Comparison of ENCODE assay signal across 20 cellular contexts in the genomic region with DNA sequence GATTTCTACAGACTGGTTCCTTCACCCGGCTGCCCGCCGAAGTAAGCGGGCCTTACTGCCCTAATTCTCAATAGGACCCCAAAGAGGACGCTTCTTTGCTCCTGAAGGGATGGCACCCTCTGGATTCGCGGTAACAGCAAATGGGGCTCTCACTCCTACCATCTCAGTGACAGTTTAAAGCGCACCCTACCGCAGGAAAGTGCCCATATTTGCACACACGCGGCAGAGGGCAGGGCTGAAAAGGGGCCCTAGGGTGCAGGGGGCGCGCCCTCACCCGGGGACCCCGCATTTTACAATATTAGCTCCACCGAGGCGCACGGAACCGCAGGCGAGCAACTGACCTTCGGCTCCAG. TPM values are rescaled to one million over a fixed set of nuclear protein-coding genes. Genes with fewer than 3 reads are reported as not detected.
DNase-seq lines count a peak whose midpoint lies in the region; ATAC-seq and TF ChIP-seq lines count a peak whose summit lies in the region.
"Had no signal": no experiment of that assay in that cellular context is flagged by ENCODE, and none has a peak within 500 bp of the region (broad histone marks: within the 10 kb centered on the region; RNA-seq: fewer than 3 reads in every experiment).

No MANE protein-coding gene starts in this region.

- WGBS in mesodermal cell (ENCODE audit: insufficient coverage in 2 of 2), 2 experiments: 39 to 59% methylated on average over 14 to 20 of the region's 21 CpGs
- 22 to 44% methylated on average over 21 of the region's 21 CpGs for WGBS in sigmoid colon, 2 donors

- H3K27me3 ChIP-seq in NT2/D1 (ENCODE audit: insufficient read depth, insufficient read length) (peaks cover 62% of the 10 kb centered on the region), left ventricle myocardium inferior (ENCODE audit: low read depth) (peaks cover 11% of the 10 kb centered on the region), thoracic aorta (replicated peaks; ENCODE audit: insufficient read depth) (peaks cover 5% of the 10 kb centered on the region), sigmoid colon (peaks cover 7 to 29% (median 24%) of the 10 kb centered on the region in 3 donors)

- no peak overlapping the region for H3K27ac ChIP-seq in left ventricle myocardium inferior (replicated peaks)
- no peak overlapping the region for H3K27ac ChIP-seq in mesodermal cell (ENCODE audit: low read depth, low read length, severe bottlenecking)
- H3K27ac ChIP-seq in thoracic aorta: no peak overlapping the region
- no peak overlapping the region for H3K27ac ChIP-seq in sigmoid colon
- H3K27ac ChIP-seq: Peyer's patch, spleen, VCaP had no signal

- no peak for TF ChIP-seq EP300 in sigmoid colon (IDR thresholded peaks at IDR 0.05)

- peak overlapping the region; percentile 76 for H3K9ac ChIP-seq in NT2/D1 (ENCODE audit: insufficient read length, low read depth)

- H3K4me1 ChIP-seq in NT2/D1 (ENCODE audit: insufficient read depth, insufficient read length) (peaks cover 3% of the 10 kb centered on the region), left ventricle myocardium inferior (peaks cover 8% of the 10 kb centered on the region), mesodermal cell (ENCODE audit: control insufficient read depth, insufficient read depth, low read length, poor library complexity, severe bottlenecking) (peaks cover 10% of the 10 kb centered on the region), thoracic aorta (ENCODE audit: control insufficient read depth in 1 of 2, low read depth in 2 of 2) (peaks cover 0 to 10% of the 10 kb centered on the region in 2 donors), sigmoid colon (peaks cover 0 to 11% (median 10%) of the 10 kb centered on the region in 4 donors)
- H3K4me1 ChIP-seq: HAP-1 had no signal

- no peak for TF ChIP-seq CTCF in left ventricle myocardium inferior (IDR thresholded peaks at IDR 0.05; ENCODE audit: borderline replicate concordance)
- no peak for TF ChIP-seq CTCF in thoracic aorta (IDR thresholded peaks at IDR 0.05)
- TF ChIP-seq CTCF in sigmoid colon (IDR thresholded peaks at IDR 0.05): no peak

- DNase-seq in NT2/D1 (ENCODE audit: low read depth, low spot score) (no peak), left ventricle myocardium inferior (no peak), thoracic aorta (ENCODE audit: low spot score) (no peak), SIG-M5 treated with dmso at 0.1 percent for 504 hours (lab: John Stamatoyannopoulos, UW; ENCODE audit: unreplicated experiment) (no peak), sigmoid colon (no peak), NCI-H1436 treated with DMSO at 0.1 percent for 48 hours (lab: John Stamatoyannopoulos, UW) (no peak)
- DNase-seq: activated naive CD4-positive, alpha-beta T cell treated with Interleukin-2 at 50 U/mL for 16 hours; C1 segment of cervical spinal cord; DMS79; effector memory CD8-positive, alpha-beta T cell; foreskin melanocyte; naive thymus-derived CD8-positive, alpha-beta T cell; NCI-H1694 treated with DMSO at 0.1 percent for 48 hours; NCI-H526 treated with DMSO at 0.1 percent for 48 hours; Peyer's patch; spleen had no signal

- H3K9me3 ChIP-seq in NT2/D1 (ENCODE audit: insufficient read depth, low read length): no peaks in the 10 kb centered on the region
- no peaks in the 10 kb centered on the region for H3K9me3 ChIP-seq in left ventricle myocardium inferior (replicated peaks)
- H3K9me3 ChIP-seq in mesodermal cell (ENCODE audit: control insufficient read depth, low read length): no peaks in the 10 kb centered on the region
- no peaks in the 10 kb centered on the region for H3K9me3 ChIP-seq in thoracic aorta
- no peaks in the 10 kb centered on the region for H3K9me3 ChIP-seq in sigmoid colon
- H3K9me3 ChIP-seq: HAP-1, Peyer's patch, spleen had no signal

- intact Hi-C loops in left ventricle myocardium inferior (cut with micrococcal nuclease): no loop called here
- intact Hi-C loops in sigmoid colon (cut with DNase I): loop anchor here (5.0 kb wide), 1 partner anchor 52 kb away; no protein-coding TSS in a partner anchor

- peak overlapping the region; percentile 40 for H3K4me3 ChIP-seq in NT2/D1 (ENCODE audit: insufficient read length, low read depth)
- peak overlapping the region; percentile 51 for H3K4me3 ChIP-seq in left ventricle myocardium inferior
- H3K4me3 ChIP-seq in mesodermal cell (ENCODE audit: extremely low read depth, insufficient read depth, low read length, poor library complexity, severe bottlenecking): peak overlapping the region; percentile 19
- peak overlapping the region; percentile 53 for H3K4me3 ChIP-seq in thoracic aorta
- peak overlapping the region in 2 of 4 donors; percentile 26 for H3K4me3 ChIP-seq in sigmoid colon
- H3K4me3 ChIP-seq: HAP-1 had no signal

- no peak for ATAC-seq in thoracic aorta (ENCODE audit: insufficient number of reproducible peaks, low FRiP score, low read depth)
- ATAC-seq: effector memory CD8-positive, alpha-beta T cell; naive thymus-derived CD8-positive, alpha-beta T cell had no signal

- TF ChIP-seq POLR2A in sigmoid colon (IDR thresholded peaks at IDR 0.05): no peak

- no peaks in the 10 kb centered on the region for H3K36me3 ChIP-seq in NT2/D1 (ENCODE audit: insufficient read depth, insufficient read length, low read length)
- no peaks in the 10 kb centered on the region for H3K36me3 ChIP-seq in left ventricle myocardium inferior
- H3K36me3 ChIP-seq in mesodermal cell (ENCODE audit: control insufficient read depth, insufficient read depth, low read length): no peaks in the 10 kb centered on the region
- H3K36me3 ChIP-seq in thoracic aorta: no peaks in the 10 kb centered on the region
- H3K36me3 ChIP-seq in sigmoid colon: no peaks in the 10 kb centered on the region
- H3K36me3 ChIP-seq: HAP-1, Peyer's patch, spleen had no signal

RNA-seq across cellular contexts. Expression of a gene that starts 1.0 kb away (rescaled TPM):
- 1.1 TPM for total RNA-seq in left ventricle myocardium inferior
- polyA plus RNA-seq in mesodermal cell (2013, experiment 1 of 2): 0.29 TPM
- polyA plus RNA-seq in mesodermal cell (2013, experiment 2 of 2): 0.15 TPM
- total RNA-seq in thoracic aorta: 1 to 10 TPM; 1.5 to 2.7 TPM
- under 1 TPM in 2 of 4 donors, not detected in 2; 0.36 to 0.83 TPM for total RNA-seq in sigmoid colon
- under 1 TPM in 1 of 3 donors, not detected in 2; 0.28 TPM for polyA plus RNA-seq in sigmoid colon
- total RNA-seq: activated CD8-positive, alpha-beta memory T cell treated with anti-CD3 and anti-CD28 coated beads for 36 hours had no signal
